34 cellular contexts compared by ENCODE assay signal in genomic region chr1:49817681-49818080, GRCh38.
"Had no signal": no experiment of that assay in that cellular context is flagged by ENCODE, and none has a peak within 500 bp of the region (broad histone marks: within the 10 kb centered on the region; RNA-seq: fewer than 3 reads in every experiment).

No MANE protein-coding gene starts in this region.

- H3K36me3 ChIP-seq: MG63 had no signal

- H3K9me3 ChIP-seq: MG63 had no signal

- H3K4me3 ChIP-seq: MG63 had no signal

- H3K9ac ChIP-seq: KMS-11 had no signal

- H3K27me3 ChIP-seq: MG63 had no signal

- DNase-seq: Karpas-422, Kasumi-1, MG63, MM.1S, MV-4-11, NCI-H1048, NCI-H1092, NCI-H1092 treated with DMSO at 0.1 percent for 48 hours, NCI-H1105, NCI-H1105 treated with DMSO at 0.1 percent for 48 hours, NCI-H1417, NCI-H1417 treated with DMSO at 0.1 percent for 48 hours, NCI-H1436, NCI-H1436 treated with DMSO at 0.1 percent for 48 hours, NCI-H146, NCI-H1694, NCI-H1694 treated with DMSO at 0.1 percent for 48 hours, NCI-H187, NCI-H187 treated with DMSO at 0.1 percent for 48 hours, NCI-H1930, NCI-H2029, NCI-H2029 treated with DMSO at 0.1 percent for 48 hours, NCI-H2081, NCI-H2081 treated with DMSO at 0.1 percent for 48 hours, NCI-H2107, NCI-H2171, NCI-H2171 treated with DMSO at 0.1 percent for 48 hours, NCI-H2227 treated with DMSO at 0.1 percent for 48 hours, NCI-H226, NCI-H345, NCI-H446, NCI-H446 treated with DMSO at 0.1 percent for 48 hours, NCI-H510A had no signal

- H3K27ac ChIP-seq: KMS-11 had no signal

- H3K4me2 ChIP-seq: KMS-11 had no signal
